Comparison of ENCODE assay signal across 8 cellular contexts in genomic region chr6:44100088-44100550, GRCh38.
DNase-seq lines count a peak whose midpoint lies in the region; ATAC-seq lines count a peak whose summit lies in the region.

No MANE protein-coding gene starts in this region.

- peak; percentile 44 for DNase-seq in DMS114 treated with DMSO at 0.1 percent for 48 hours (lab: John Stamatoyannopoulos, UW; ENCODE audit: unreplicated experiment)
- peak; percentile 30 for DNase-seq in HuH-7 (ENCODE audit: low spot score)
- DNase-seq in activated naive CD4-positive, alpha-beta T cell treated with anti-CD3 and anti-CD28 coated beads, Interleukin-2, amount 50 U/mL, for 16 hours: peak; percentile 20
- DNase-seq in iris pigment epithelial cell (ENCODE audit: low read depth): peak; percentile 51
- no peak for DNase-seq in DMS79 treated with DMSO at 0.1 percent for 48 hours (lab: John Stamatoyannopoulos, UW)

- ATAC-seq in GM21786 (IDR thresholded peaks at IDR 0.05; ENCODE audit: unreplicated experiment): no peak
- no peak for ATAC-seq in HG02610 (IDR thresholded peaks at IDR 0.05; ENCODE audit: unreplicated experiment)
- no peak for ATAC-seq in HG02840 (IDR thresholded peaks at IDR 0.05; ENCODE audit: low FRiP score, unreplicated experiment)
